In the genomic region with DNA sequence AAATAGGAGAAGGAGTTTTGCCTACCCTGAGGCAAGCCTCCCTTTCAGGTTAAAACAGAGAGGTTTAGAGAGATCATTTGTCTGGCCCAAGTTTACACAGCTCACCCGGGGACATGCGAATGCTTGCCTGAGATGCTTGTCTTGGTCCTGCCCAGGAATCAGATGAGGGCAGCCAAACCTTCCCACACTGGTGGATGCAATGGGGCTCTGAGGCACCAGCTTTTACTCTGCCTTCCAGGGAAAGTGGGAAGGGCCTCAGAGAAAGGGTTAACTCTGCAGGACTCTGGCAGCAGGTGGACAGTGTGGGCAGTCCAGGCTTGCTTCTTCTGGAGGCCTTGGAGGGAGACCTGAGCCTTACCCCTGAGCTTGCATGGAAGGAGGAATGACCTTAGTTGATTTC, we compare ENCODE assay signal across 16 cellular contexts.
DNase-seq lines count a peak whose midpoint lies in the region; ATAC-seq and TF ChIP-seq lines count a peak whose summit lies in the region.
"Had no signal": no experiment of that assay in that cellular context is flagged by ENCODE, and none has a peak within 500 bp of the region (broad histone marks: within the 10 kb centered on the region; RNA-seq: fewer than 3 reads in every experiment).

No MANE protein-coding gene starts in this region.

- in situ Hi-C loops in GM13977 (cut with MboI; ENCODE audit: low pct_unique_long_range_greater_than_20kb, low sequenced_read_pairs, unreplicated experiment), result loop anchor here (10.0 kb wide), 2 partner anchors 94 to 374 kb away; partner anchors contain the start of gene LRRK1

- DNase-seq in activated CD8-positive, alpha-beta memory T cell treated with anti-CD3 and anti-CD28 coated beads for 24 hours, result peak; percentile 48
- DNase-seq in activated CD8-positive, alpha-beta memory T cell treated with anti-CD3 and anti-CD28 coated beads, Interleukin-2, amount 50 U/mL, for 4 hours, result no peak
- no peak for DNase-seq in OCI-LY7 (ENCODE audit: low spot score)
- no peak for DNase-seq in glutamatergic neuron
- DNase-seq in stimulated activated effector memory CD8-positive, alpha-beta T cell treated with anti-CD3 and anti-CD28 coated beads, Interleukin-12 subunit alpha, Interleukin-12 subunit beta, amount 100 ng/mL, for 72 hours (ENCODE audit: low spot score in 2 of 2), result no peak
- DNase-seq in GM13977 (ENCODE audit: low spot score), result no peak
- DNase-seq in dermis blood vessel endothelial cell, result no peak
- DNase-seq in NCI-H146 (lab: John Stamatoyannopoulos, UW), result no peak
- DNase-seq: left ventricle myocardium superior; SIG-M5; stimulated activated CD4-positive, alpha-beta T cell treated with anti-CD3 and anti-CD28 coated beads, Interleukin-12 subunit alpha, Interleukin-12 subunit beta, amount 100 ng/mL, for 4 hours had no signal

- H3K36me3 ChIP-seq in OCI-LY7 (ENCODE audit: insufficient read depth, low read length), result peaks cover 89% of the 10 kb centered on the region

- TF ChIP-seq CTCF in OCI-LY7 (conservative IDR thresholded peaks at IDR 0.05; ENCODE audit: low read length) (no peak), glutamatergic neuron (IDR thresholded peaks at IDR 0.05; ENCODE audit: partially characterized antibody, unreplicated experiment) (no peak), GM13977 (IDR thresholded peaks at IDR 0.05; ENCODE audit: extremely low read depth, insufficient read depth, missing control alignments) (no peak)

- no peak overlapping the region for H3K27ac Mint-ChIP-seq in glutamatergic neuron (ENCODE audit: unreplicated experiment)
- no peak overlapping the region for H3K27ac Mint-ChIP-seq in stimulated activated effector memory CD8-positive, alpha-beta T cell treated with anti-CD3 and anti-CD28 coated beads, Interleukin-12 subunit alpha, Interleukin-12 subunit beta, amount 100 ng/mL, for 72 hours
- H3K27ac Mint-ChIP-seq: activated T-cell treated with anti-CD3 and anti-CD28 coated beads, Interleukin-2, amount 50 U/mL, for 24 hours; stimulated activated naive CD8-positive, alpha-beta T cell treated with anti-CD3 and anti-CD28 coated beads, Interleukin-15, Interleukin-2, amounts not matched to agents 100 ng/mL and 50 ng/mL, for 24 hours had no signal

- H3K36me3 Mint-ChIP-seq in glutamatergic neuron (ENCODE audit: unreplicated experiment), result peaks cover 9% of the 10 kb centered on the region
- peaks cover 7% of the 10 kb centered on the region for H3K36me3 Mint-ChIP-seq in stimulated activated effector memory CD8-positive, alpha-beta T cell treated with anti-CD3 and anti-CD28 coated beads, Interleukin-12 subunit alpha, Interleukin-12 subunit beta, amount 100 ng/mL, for 72 hours

- H3K79me2 ChIP-seq in OCI-LY7 (ENCODE audit: insufficient read depth, low read depth, low read length), result peaks cover 5% of the 10 kb centered on the region; the same call in 1 of the 2 replicates

- no peaks in the 10 kb centered on the region for H4K20me1 ChIP-seq in OCI-LY7 (ENCODE audit: insufficient read depth, low read length)

- peaks cover 7% of the 10 kb centered on the region for H3K9me3 Mint-ChIP-seq in glutamatergic neuron (ENCODE audit: unreplicated experiment)
- no peaks in the 10 kb centered on the region for H3K9me3 Mint-ChIP-seq in stimulated activated effector memory CD8-positive, alpha-beta T cell treated with anti-CD3 and anti-CD28 coated beads, Interleukin-12 subunit alpha, Interleukin-12 subunit beta, amount 100 ng/mL, for 72 hours
- H3K9me3 Mint-ChIP-seq: activated T-cell treated with anti-CD3 and anti-CD28 coated beads, Interleukin-2, amount 50 U/mL, for 24 hours; stimulated activated naive CD8-positive, alpha-beta T cell treated with anti-CD3 and anti-CD28 coated beads, Interleukin-15, Interleukin-2, amounts not matched to agents 100 ng/mL and 50 ng/mL, for 24 hours had no signal

- ATAC-seq in stimulated activated effector memory CD8-positive, alpha-beta T cell treated with anti-CD3 and anti-CD28 coated beads, Interleukin-12 subunit alpha, Interleukin-12 subunit beta, amount 100 ng/mL, for 72 hours, result no peak

- H3K4me1 ChIP-seq in OCI-LY7 (ENCODE audit: insufficient read depth, low read length, poor library complexity, severe bottlenecking), result peaks cover 40% of the 10 kb centered on the region

- POLR2A ChIA-PET in OCI-LY7 (lab: Charles Lee), result interaction anchor here (1.5 to 1.9 kb wide), 2 partner anchors 11 to 91 kb away, joined by 4 to 12 read pairs; partner anchors contain the start of gene LRRK1

- intact Hi-C loops in OCI-LY7 (cut with micrococcal nuclease; ENCODE audit: unreplicated experiment), result loop anchor here (5.0 kb wide), 2 partner anchors 137 to 382 kb away; no protein-coding TSS in a partner anchor

- no peak overlapping the region for H2AFZ ChIP-seq in OCI-LY7 (ENCODE audit: low read length)

- no peaks in the 10 kb centered on the region for H3K9me3 ChIP-seq in OCI-LY7 (ENCODE audit: low read length)
- H3K9me3 ChIP-seq: adrenal gland had no signal

- CTCF ChIA-PET in OCI-LY7 (lab: Charles Lee; ENCODE audit: unreplicated experiment), result interaction anchor here (0.6 to 3.8 kb wide), 7 partner anchors 7 to 407 kb away, joined by 3 to 42 read pairs (median 3); partner anchors contain the start of genes ASB7, LINS1 and LRRK1

- BruUV-seq in OCI-LY7 (replicated peaks; lab: Mats Ljungman, UMichigan), result no TSS peak

- no peaks in the 10 kb centered on the region for H3K9me2 ChIP-seq in OCI-LY7 (ENCODE audit: insufficient read depth, low read length)

- H3K4me2 ChIP-seq in OCI-LY7 (ENCODE audit: low read length), result peak overlapping the region; percentile 68

- peak overlapping the region; percentile 76 for H3K27ac ChIP-seq in OCI-LY7 (ENCODE audit: low read depth, low read length, poor library complexity, severe bottlenecking)
- H3K27ac ChIP-seq: A549, adrenal gland, foreskin keratinocyte had no signal

- peak overlapping the region; percentile 59 for H3K4me3 ChIP-seq in OCI-LY7 (ENCODE audit: low read depth, low read length, poor library complexity, severe bottlenecking)
- H3K4me3 ChIP-seq: A549 had no signal

- H3K4me1 Mint-ChIP-seq in glutamatergic neuron (ENCODE audit: low read depth, unreplicated experiment), result peaks cover 8% of the 10 kb centered on the region
- peaks cover 21% of the 10 kb centered on the region for H3K4me1 Mint-ChIP-seq in stimulated activated effector memory CD8-positive, alpha-beta T cell treated with anti-CD3 and anti-CD28 coated beads, Interleukin-12 subunit alpha, Interleukin-12 subunit beta, amount 100 ng/mL, for 72 hours

- peak overlapping the region; percentile 14 for H3K4me3 Mint-ChIP-seq in glutamatergic neuron (ENCODE audit: unreplicated experiment)
- peak overlapping the region; percentile 79 for H3K4me3 Mint-ChIP-seq in stimulated activated effector memory CD8-positive, alpha-beta T cell treated with anti-CD3 and anti-CD28 coated beads, Interleukin-12 subunit alpha, Interleukin-12 subunit beta, amount 100 ng/mL, for 72 hours

- peaks cover 5% of the 10 kb centered on the region for H3K27me3 Mint-ChIP-seq in glutamatergic neuron (ENCODE audit: unreplicated experiment)
